In genomic region chrX:18286322-18286831, GRCh38 we compare ENCODE assay signal across 18 cellular contexts.
"Had no signal": no experiment of that assay in that cellular context is flagged by ENCODE, and none has a peak within 500 bp of the region (broad histone marks: within the 10 kb centered on the region; RNA-seq: fewer than 3 reads in every experiment).

No MANE protein-coding gene starts in this region.

- H3K27me3 ChIP-seq: ovary, suprapubic skin, upper lobe of left lung had no signal

- H3K27ac ChIP-seq: ovary, psoas muscle, suprapubic skin, upper lobe of left lung had no signal

- H3K36me3 Mint-ChIP-seq: activated naive CD8-positive, alpha-beta T cell treated with anti-CD3 and anti-CD28 coated beads for 36 hours; memory B cell had no signal

- H3K27ac Mint-ChIP-seq: activated naive CD8-positive, alpha-beta T cell treated with anti-CD3 and anti-CD28 coated beads for 36 hours; memory B cell; stimulated activated naive CD8-positive, alpha-beta T cell treated with anti-CD3 and anti-CD28 coated beads, Interleukin-15, amount 100 ng/mL, for 72 hours had no signal

- H3K9me3 ChIP-seq: ovary, psoas muscle, suprapubic skin, upper lobe of left lung had no signal

- H3K27me3 Mint-ChIP-seq: activated naive CD8-positive, alpha-beta T cell treated with anti-CD3 and anti-CD28 coated beads for 36 hours; memory B cell; stimulated activated naive CD8-positive, alpha-beta T cell treated with anti-CD3 and anti-CD28 coated beads, Interleukin-15, amount 100 ng/mL, for 72 hours had no signal

- DNase-seq: activated CD4-positive, alpha-beta T cell treated with anti-CD3 and anti-CD28 coated beads, Interleukin-2, amount 50 U/mL, for 48 hours; activated naive CD8-positive, alpha-beta T cell treated with anti-CD3 and anti-CD28 coated beads for 36 hours; cerebellar nuclear complex; cortex of kidney; erythroblast; head of caudate nucleus; left ventricle myocardium superior; ovary; psoas muscle; right cardiac atrium; small intestine; stimulated activated CD4-positive, alpha-beta T cell treated with anti-CD3 and anti-CD28 coated beads, Interleukin-15, amount 100 ng/mL, for 24 hours; stimulated activated CD4-positive, alpha-beta T cell treated with anti-CD3 and anti-CD28 coated beads, Interleukin-2, amount 100 ng/mL, for 48 hours; stimulated activated naive CD8-positive, alpha-beta T cell treated with anti-CD3 and anti-CD28 coated beads, Interleukin-15, amount 100 ng/mL, for 72 hours; SW 1271; upper lobe of left lung had no signal

- H3K4me3 ChIP-seq: ovary, psoas muscle, suprapubic skin, upper lobe of left lung had no signal

- H3K4me1 ChIP-seq: psoas muscle, suprapubic skin, upper lobe of left lung had no signal

- H3K4me3 Mint-ChIP-seq: activated naive CD8-positive, alpha-beta T cell treated with anti-CD3 and anti-CD28 coated beads for 36 hours; memory B cell; stimulated activated naive CD8-positive, alpha-beta T cell treated with anti-CD3 and anti-CD28 coated beads, Interleukin-15, amount 100 ng/mL, for 72 hours had no signal

- H3K4me1 Mint-ChIP-seq: activated naive CD8-positive, alpha-beta T cell treated with anti-CD3 and anti-CD28 coated beads for 36 hours; memory B cell; stimulated activated naive CD8-positive, alpha-beta T cell treated with anti-CD3 and anti-CD28 coated beads, Interleukin-15, amount 100 ng/mL, for 72 hours had no signal

- H3K9me3 Mint-ChIP-seq: activated naive CD8-positive, alpha-beta T cell treated with anti-CD3 and anti-CD28 coated beads for 36 hours; memory B cell; stimulated activated naive CD8-positive, alpha-beta T cell treated with anti-CD3 and anti-CD28 coated beads, Interleukin-15, amount 100 ng/mL, for 72 hours had no signal

- H3K36me3 ChIP-seq: ovary, suprapubic skin, upper lobe of left lung had no signal
